1 cellular context compared by ENCODE assay signal in the genomic region with DNA sequence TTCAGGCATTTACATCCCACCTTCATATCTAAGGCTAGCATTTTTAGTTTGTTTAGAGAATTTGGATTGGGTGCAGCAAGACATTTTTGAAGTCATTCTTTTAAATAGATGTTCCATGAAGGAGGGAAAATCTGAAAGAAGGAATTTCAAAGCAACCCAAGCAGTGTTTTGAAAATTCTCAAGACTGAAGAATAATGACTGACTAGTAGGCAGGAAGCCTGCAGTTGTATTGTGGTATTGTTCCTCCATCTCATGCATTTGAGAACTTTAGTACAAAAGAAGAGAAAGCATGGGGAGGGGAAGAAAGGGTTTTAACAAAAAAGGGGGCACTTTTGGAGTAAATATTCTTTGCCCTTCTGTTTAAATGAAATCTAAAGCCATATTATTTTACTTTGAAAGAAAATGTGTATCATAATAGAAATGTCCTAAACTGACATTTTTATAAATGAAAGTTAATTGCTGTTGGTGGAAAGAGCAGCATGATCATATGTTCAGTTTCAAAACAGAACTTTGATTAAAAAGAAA.
TF ChIP-seq lines count a peak whose summit lies in the region.

No MANE protein-coding gene starts in this region.

TF ChIP-seq in K562, 482 proteins besides CTCF, POLR2A, EP300 and RAD21:
- TF ChIP-seq, protein P1, sequence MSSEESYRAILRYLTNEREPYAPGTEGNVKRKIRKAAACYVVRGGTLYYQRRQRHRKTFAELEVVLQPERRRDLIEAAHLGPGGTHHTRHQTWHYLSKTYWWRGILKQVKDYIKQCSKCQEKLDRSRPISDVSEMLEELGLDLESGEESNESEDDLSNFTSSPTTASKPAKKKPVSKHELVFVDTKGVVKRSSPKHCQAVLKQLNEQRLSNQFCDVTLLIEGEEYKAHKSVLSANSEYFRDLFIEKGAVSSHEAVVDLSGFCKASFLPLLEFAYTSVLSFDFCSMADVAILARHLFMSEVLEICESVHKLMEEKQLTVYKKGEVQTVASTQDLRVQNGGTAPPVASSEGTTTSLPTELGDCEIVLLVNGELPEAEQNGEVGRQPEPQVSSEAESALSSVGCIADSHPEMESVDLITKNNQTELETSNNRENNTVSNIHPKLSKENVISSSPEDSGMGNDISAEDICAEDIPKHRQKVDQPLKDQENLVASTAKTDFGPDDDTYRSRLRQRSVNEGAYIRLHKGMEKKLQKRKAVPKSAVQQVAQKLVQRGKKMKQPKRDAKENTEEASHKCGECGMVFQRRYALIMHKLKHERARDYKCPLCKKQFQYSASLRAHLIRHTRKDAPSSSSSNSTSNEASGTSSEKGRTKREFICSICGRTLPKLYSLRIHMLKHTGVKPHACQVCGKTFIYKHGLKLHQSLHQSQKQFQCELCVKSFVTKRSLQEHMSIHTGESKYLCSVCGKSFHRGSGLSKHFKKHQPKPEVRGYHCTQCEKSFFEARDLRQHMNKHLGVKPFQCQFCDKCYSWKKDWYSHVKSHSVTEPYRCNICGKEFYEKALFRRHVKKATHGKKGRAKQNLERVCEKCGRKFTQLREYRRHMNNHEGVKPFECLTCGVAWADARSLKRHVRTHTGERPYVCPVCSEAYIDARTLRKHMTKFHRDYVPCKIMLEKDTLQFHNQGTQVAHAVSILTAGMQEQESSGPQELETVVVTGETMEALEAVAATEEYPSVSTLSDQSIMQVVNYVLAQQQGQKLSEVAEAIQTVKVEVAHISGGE (CRISPR knock-in tag; IDR thresholded peaks at IDR 0.05) = peak in 1 of 3 experiments; percentile 77; a peak in 1 of 6 replicates
- TF ChIP-seq, protein P2, sequence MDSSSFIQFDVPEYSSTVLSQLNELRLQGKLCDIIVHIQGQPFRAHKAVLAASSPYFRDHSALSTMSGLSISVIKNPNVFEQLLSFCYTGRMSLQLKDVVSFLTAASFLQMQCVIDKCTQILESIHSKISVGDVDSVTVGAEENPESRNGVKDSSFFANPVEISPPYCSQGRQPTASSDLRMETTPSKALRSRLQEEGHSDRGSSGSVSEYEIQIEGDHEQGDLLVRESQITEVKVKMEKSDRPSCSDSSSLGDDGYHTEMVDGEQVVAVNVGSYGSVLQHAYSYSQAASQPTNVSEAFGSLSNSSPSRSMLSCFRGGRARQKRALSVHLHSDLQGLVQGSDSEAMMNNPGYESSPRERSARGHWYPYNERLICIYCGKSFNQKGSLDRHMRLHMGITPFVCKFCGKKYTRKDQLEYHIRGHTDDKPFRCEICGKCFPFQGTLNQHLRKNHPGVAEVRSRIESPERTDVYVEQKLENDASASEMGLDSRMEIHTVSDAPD (CRISPR knock-in tag; IDR thresholded peaks at IDR 0.05) = no peak
- TF ChIP-seq EWSR1 (IDR thresholded peaks at IDR 0.05; ENCODE audit: borderline replicate concordance, low read depth, partially characterized antibody) = peak; percentile 83
